ENCODE assay signal across 1 cellular context in the genomic region with DNA sequence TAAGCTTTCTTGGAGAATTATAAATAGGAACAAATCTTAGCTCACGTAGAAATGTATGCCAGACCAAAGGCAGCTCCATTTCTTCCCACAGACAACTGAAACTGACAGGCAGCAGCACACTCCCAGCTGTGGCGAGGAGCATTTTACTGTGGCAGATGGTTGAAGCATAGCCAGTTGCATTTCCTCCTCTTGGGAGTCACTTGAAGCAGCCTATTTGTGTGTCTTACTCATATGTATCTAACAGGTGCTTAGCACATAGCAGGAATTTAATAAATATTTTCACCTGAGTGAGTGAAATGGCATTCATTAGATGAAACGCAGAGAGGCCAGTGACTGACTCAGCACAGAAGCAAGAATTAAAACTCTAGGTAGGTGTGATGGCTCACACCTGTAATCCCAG.
TF ChIP-seq lines count a peak whose summit lies in the region.

No MANE protein-coding gene starts in this region.

TF ChIP-seq in GM12878, 131 proteins besides CTCF, POLR2A, EP300 and RAD21:
- TF ChIP-seq SKIL (IDR thresholded peaks at IDR 0.05; ENCODE audit: low read depth, poor library complexity, severe bottlenecking) (no peak), TCF3 (IDR thresholded peaks at IDR 0.05; ENCODE audit: borderline replicate concordance, insufficient read depth, low read depth, low read length) (peak; percentile 72; the same call in 1 of the 2 replicates), SPI1 (IDR thresholded peaks at IDR 0.05; ENCODE audit: borderline replicate concordance, insufficient read depth, low read depth, low read length) (peak; percentile 22; the same call in 1 of the 2 replicates), CBX5 (IDR thresholded peaks at IDR 0.05; ENCODE audit: low read depth) (0 out of 2 replicates have a peak, but pooled peaks have one; percentile 25), POLR2AphosphoS5 (IDR thresholded peaks at IDR 0.05; ENCODE audit: low read length) (no peak), ZNF217 (IDR thresholded peaks at IDR 0.05) (no peak), MTA2 (IDR thresholded peaks at IDR 0.05; ENCODE audit: low read depth) (no peak), RCOR1 (conservative IDR thresholded peaks at IDR 0.05; ENCODE audit: low read depth, low read length) (no peak), RB1 (IDR thresholded peaks at IDR 0.05; ENCODE audit: borderline replicate concordance) (no peak), GABPA (IDR thresholded peaks at IDR 0.05; ENCODE audit: low read depth) (no peak), EED (IDR thresholded peaks at IDR 0.05; ENCODE audit: low read depth) (0 out of 2 replicates have a peak, but pooled peaks have one; percentile 37), NFIC (IDR thresholded peaks at IDR 0.05; ENCODE audit: low read depth, low read length) (no peak), PML (IDR thresholded peaks at IDR 0.05; ENCODE audit: low read length) (no peak), RAD51 (IDR thresholded peaks at IDR 0.05) (no peak), MTA3 (IDR thresholded peaks at IDR 0.05; ENCODE audit: borderline replicate concordance, low read length) (no peak), RBBP5 (conservative IDR thresholded peaks at IDR 0.05) (no peak), ZSCAN29 (IDR thresholded peaks at IDR 0.05) (no peak), CBX3 (IDR thresholded peaks at IDR 0.05; ENCODE audit: borderline replicate concordance, low read depth) (no peak), NRF1 (conservative IDR thresholded peaks at IDR 0.05; ENCODE audit: low read depth, low read length) (no peak), CHD4 (IDR thresholded peaks at IDR 0.05) (no peak), NFXL1 (IDR thresholded peaks at IDR 0.05; ENCODE audit: borderline replicate concordance) (no peak), NBN (IDR thresholded peaks at IDR 0.05) (no peak), CHD2 (IDR thresholded peaks at IDR 0.05; ENCODE audit: borderline replicate concordance, low read depth, low read length) (no peak), RUNX3 (IDR thresholded peaks at IDR 0.05; ENCODE audit: low read length) (peak; percentile 56), MEF2B (IDR thresholded peaks at IDR 0.05; ENCODE audit: partially characterized antibody, poor library complexity, severe bottlenecking) (no peak), YBX1 (IDR thresholded peaks at IDR 0.05) (no peak), ZNF622 (IDR thresholded peaks at IDR 0.05) (no peak), BCLAF1 (IDR thresholded peaks at IDR 0.05) (no peak), CEBPB (IDR thresholded peaks at IDR 0.05; ENCODE audit: borderline replicate concordance in 1 of 2, low read depth in 2 of 2, low read length in 2 of 2) (no peak), HDGF (IDR thresholded peaks at IDR 0.05) (no peak), PKNOX1 (IDR thresholded peaks at IDR 0.05) (no peak), KDM1A (IDR thresholded peaks at IDR 0.05; ENCODE audit: borderline replicate concordance) (no peak), TCF12 (IDR thresholded peaks at IDR 0.05; ENCODE audit: low read depth, low read length) (peak; percentile 70), CREM (IDR thresholded peaks at IDR 0.05; ENCODE audit: low read depth) (no peak), HDAC6 (IDR thresholded peaks at IDR 0.05; ENCODE audit: unreplicated experiment) (no peak)
- TF ChIP-seq, protein P1, sequence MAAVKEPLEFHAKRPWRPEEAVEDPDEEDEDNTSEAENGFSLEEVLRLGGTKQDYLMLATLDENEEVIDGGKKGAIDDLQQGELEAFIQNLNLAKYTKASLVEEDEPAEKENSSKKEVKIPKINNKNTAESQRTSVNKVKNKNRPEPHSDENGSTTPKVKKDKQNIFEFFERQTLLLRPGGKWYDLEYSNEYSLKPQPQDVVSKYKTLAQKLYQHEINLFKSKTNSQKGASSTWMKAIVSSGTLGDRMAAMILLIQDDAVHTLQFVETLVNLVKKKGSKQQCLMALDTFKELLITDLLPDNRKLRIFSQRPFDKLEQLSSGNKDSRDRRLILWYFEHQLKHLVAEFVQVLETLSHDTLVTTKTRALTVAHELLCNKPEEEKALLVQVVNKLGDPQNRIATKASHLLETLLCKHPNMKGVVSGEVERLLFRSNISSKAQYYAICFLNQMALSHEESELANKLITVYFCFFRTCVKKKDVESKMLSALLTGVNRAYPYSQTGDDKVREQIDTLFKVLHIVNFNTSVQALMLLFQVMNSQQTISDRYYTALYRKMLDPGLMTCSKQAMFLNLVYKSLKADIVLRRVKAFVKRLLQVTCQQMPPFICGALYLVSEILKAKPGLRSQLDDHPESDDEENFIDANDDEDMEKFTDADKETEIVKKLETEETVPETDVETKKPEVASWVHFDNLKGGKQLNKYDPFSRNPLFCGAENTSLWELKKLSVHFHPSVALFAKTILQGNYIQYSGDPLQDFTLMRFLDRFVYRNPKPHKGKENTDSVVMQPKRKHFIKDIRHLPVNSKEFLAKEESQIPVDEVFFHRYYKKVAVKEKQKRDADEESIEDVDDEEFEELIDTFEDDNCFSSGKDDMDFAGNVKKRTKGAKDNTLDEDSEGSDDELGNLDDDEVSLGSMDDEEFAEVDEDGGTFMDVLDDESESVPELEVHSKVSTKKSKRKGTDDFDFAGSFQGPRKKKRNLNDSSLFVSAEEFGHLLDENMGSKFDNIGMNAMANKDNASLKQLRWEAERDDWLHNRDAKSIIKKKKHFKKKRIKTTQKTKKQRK (IDR thresholded peaks at IDR 0.05; ENCODE audit: low read depth, low read length): no peak
- TF ChIP-seq, protein P2, sequence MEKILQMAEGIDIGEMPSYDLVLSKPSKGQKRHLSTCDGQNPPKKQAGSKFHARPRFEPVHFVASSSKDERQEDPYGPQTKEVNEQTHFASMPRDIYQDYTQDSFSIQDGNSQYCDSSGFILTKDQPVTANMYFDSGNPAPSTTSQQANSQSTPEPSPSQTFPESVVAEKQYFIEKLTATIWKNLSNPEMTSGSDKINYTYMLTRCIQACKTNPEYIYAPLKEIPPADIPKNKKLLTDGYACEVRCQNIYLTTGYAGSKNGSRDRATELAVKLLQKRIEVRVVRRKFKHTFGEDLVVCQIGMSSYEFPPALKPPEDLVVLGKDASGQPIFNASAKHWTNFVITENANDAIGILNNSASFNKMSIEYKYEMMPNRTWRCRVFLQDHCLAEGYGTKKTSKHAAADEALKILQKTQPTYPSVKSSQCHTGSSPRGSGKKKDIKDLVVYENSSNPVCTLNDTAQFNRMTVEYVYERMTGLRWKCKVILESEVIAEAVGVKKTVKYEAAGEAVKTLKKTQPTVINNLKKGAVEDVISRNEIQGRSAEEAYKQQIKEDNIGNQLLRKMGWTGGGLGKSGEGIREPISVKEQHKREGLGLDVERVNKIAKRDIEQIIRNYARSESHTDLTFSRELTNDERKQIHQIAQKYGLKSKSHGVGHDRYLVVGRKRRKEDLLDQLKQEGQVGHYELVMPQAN (conservative IDR thresholded peaks at IDR 0.05): no peak
- TF ChIP-seq, protein P3, sequence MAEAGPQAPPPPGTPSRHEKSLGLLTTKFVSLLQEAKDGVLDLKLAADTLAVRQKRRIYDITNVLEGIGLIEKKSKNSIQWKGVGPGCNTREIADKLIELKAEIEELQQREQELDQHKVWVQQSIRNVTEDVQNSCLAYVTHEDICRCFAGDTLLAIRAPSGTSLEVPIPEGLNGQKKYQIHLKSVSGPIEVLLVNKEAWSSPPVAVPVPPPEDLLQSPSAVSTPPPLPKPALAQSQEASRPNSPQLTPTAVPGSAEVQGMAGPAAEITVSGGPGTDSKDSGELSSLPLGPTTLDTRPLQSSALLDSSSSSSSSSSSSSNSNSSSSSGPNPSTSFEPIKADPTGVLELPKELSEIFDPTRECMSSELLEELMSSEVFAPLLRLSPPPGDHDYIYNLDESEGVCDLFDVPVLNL (IDR thresholded peaks at IDR 0.05; ENCODE audit: low read depth, low read length): no peak
